Comparison of ENCODE assay signal across 8 cellular contexts in genomic region chr7:150377116-150377979, GRCh38. TPM values are rescaled to one million over a fixed set of nuclear protein-coding genes. Genes with fewer than 3 reads are reported as not detected.
DNase-seq lines count a peak whose midpoint lies in the region; ATAC-seq and TF ChIP-seq lines count a peak whose summit lies in the region.

No MANE protein-coding gene starts in this region.

- DNase-seq in DMS53 (lab: John Stamatoyannopoulos, UW) (peak; percentile 77), osteocyte (ENCODE audit: extremely low spot score, unreplicated experiment) (no peak), COLO829 (ENCODE audit: low spot score) (no peak), HPDE6-E6E7 (ENCODE audit: extremely low spot score) (no peak)
- no peak for DNase-seq in central memory CD8-positive, alpha-beta T cell (ENCODE audit: low spot score in 2 of 2)
- DNase-seq in stimulated activated CD4-positive, alpha-beta T cell treated with anti-CD3 and anti-CD28 coated beads, Interleukin-4, amount 100 ng/mL, for 4 hours = no peak

- no peaks in the 10 kb centered on the region for H3K9me3 Mint-ChIP-seq in central memory CD8-positive, alpha-beta T cell
- no peaks in the 10 kb centered on the region for H3K9me3 Mint-ChIP-seq in osteocyte (ENCODE audit: unreplicated experiment)

- peak overlapping the region; percentile 85 for H3K4me3 Mint-ChIP-seq in central memory CD8-positive, alpha-beta T cell
- H3K4me3 Mint-ChIP-seq in osteocyte (ENCODE audit: unreplicated experiment) = no peak overlapping the region

- H3K27ac ChIP-seq in KOPT-K1 (ENCODE audit: low read depth, low read length, poor library complexity, severe bottlenecking) = peak overlapping the region; percentile 95

- no peak for ATAC-seq in central memory CD8-positive, alpha-beta T cell (replicated peaks; ENCODE audit: extremely low read depth, poor library complexity, severe bottlenecking)
- ATAC-seq in HG03135 (IDR thresholded peaks at IDR 0.05; ENCODE audit: unreplicated experiment) = no peak

- no peaks in the 10 kb centered on the region for H3K27me3 Mint-ChIP-seq in central memory CD8-positive, alpha-beta T cell
- no peaks in the 10 kb centered on the region for H3K27me3 Mint-ChIP-seq in osteocyte (ENCODE audit: unreplicated experiment)

- H3K27ac Mint-ChIP-seq in central memory CD8-positive, alpha-beta T cell (ENCODE audit: low read depth) = peak overlapping the region; percentile 74
- peak overlapping the region; percentile 93 for H3K27ac Mint-ChIP-seq in osteocyte (ENCODE audit: unreplicated experiment)

- peaks cover 28% of the 10 kb centered on the region for H3K36me3 ChIP-seq in KOPT-K1 (ENCODE audit: insufficient read depth, low read length)

- H3K4me1 Mint-ChIP-seq in central memory CD8-positive, alpha-beta T cell = peaks cover 39% of the 10 kb centered on the region
- peaks cover 39% of the 10 kb centered on the region for H3K4me1 Mint-ChIP-seq in osteocyte (ENCODE audit: unreplicated experiment)

- H3K9me3 ChIP-seq in KOPT-K1 (ENCODE audit: insufficient read depth, low read length, poor library complexity, severe bottlenecking) = no peaks in the 10 kb centered on the region

- peaks cover 11% of the 10 kb centered on the region for H3K36me3 Mint-ChIP-seq in central memory CD8-positive, alpha-beta T cell (ENCODE audit: insufficient read depth)
- H3K36me3 Mint-ChIP-seq in osteocyte (ENCODE audit: unreplicated experiment) = peaks cover 17% of the 10 kb centered on the region

- TF ChIP-seq CTCF in osteocyte (IDR thresholded peaks at IDR 0.05) = no peak

RNA-seq across cellular contexts. Expression of gene ZNF775, which starts 1.8 kb away (rescaled TPM):
- total RNA-seq in osteocyte = 5.9 and 8.0 TPM in 2 replicates

RNA-seq across cellular contexts. Expression of gene REPIN1, which starts 8.7 kb away (rescaled TPM):
- 66.3 and 72.9 TPM in 2 replicates for total RNA-seq in osteocyte

RNA-seq across cellular contexts. Expression of gene RARRES2, which starts 35.9 kb away (rescaled TPM):
- total RNA-seq in osteocyte = not detected in 2 replicates

RNA-seq across cellular contexts. Expression of gene ACTR3C, which starts 54.0 kb away (rescaled TPM):
- total RNA-seq in osteocyte = not detected in 2 replicates

RNA-seq across cellular contexts. Expression of gene LRRC61, which starts 54.2 kb away (rescaled TPM):
- not detected in 2 replicates for total RNA-seq in osteocyte
